Comparison of ENCODE assay signal across 11 cellular contexts in the genomic region with DNA sequence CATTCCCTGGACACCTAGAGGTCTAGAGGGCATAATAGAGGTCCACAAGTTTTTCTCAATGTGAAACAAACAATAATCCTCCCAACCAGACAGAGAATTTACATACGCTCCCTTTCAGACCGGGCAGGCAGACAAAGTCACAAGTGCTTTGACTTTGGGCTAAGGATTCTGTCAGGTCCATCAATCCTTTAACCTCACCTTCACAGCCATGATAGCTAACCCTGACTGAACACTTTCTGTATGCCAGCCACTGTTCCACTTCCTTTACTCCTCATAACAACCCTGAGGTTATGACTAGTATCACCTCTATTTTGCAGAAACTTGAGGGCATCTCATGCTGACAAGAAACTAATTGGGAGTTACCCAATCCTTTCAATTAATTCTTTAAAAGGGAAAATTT.
DNase-seq lines count a peak whose midpoint lies in the region; ATAC-seq and TF ChIP-seq lines count a peak whose summit lies in the region.
"Had no signal": no experiment of that assay in that cellular context is flagged by ENCODE, and none has a peak within 500 bp of the region (broad histone marks: within the 10 kb centered on the region; RNA-seq: fewer than 3 reads in every experiment).

No MANE protein-coding gene starts in this region.

- H3K27ac ChIP-seq in H9 (ENCODE audit: insufficient read length, low read depth, low read length) (no peak overlapping the region), mucosa of rectum (ENCODE audit: low read depth in 2 of 2, low read length in 2 of 2) (peak overlapping the region in 1 of 2 donors; percentile 8), PC-9 (no peak overlapping the region)

- H3K4me1 Mint-ChIP-seq in H9, result peaks cover 27% of the 10 kb centered on the region in 2 experiments
- no peaks in the 10 kb centered on the region for H3K4me1 Mint-ChIP-seq in mesothelial cell of epicardium
- no peaks in the 10 kb centered on the region for H3K4me1 Mint-ChIP-seq in progenitor cell of endocrine pancreas (ENCODE audit: low read depth)

- H2AFZ ChIP-seq in H9 (ENCODE audit: low read length), result no peak overlapping the region
- no peak overlapping the region for H2AFZ ChIP-seq in PC-9

- H3K23ac ChIP-seq in H9 (ENCODE audit: insufficient read length, low read depth, low read length), result no peak overlapping the region

- H3K36me3 Mint-ChIP-seq in H9 (ENCODE audit: insufficient read depth in 1 of 3, low read depth in 3 of 3), result no peaks in the 10 kb centered on the region
- no peaks in the 10 kb centered on the region for H3K36me3 Mint-ChIP-seq in mesothelial cell of epicardium
- no peaks in the 10 kb centered on the region for H3K36me3 Mint-ChIP-seq in progenitor cell of endocrine pancreas (ENCODE audit: insufficient read depth)
- H3K36me3 Mint-ChIP-seq: brain had no signal

- H3K4me1 ChIP-seq in H9 (ENCODE audit: insufficient read depth, low read length) (no peaks in the 10 kb centered on the region; the same call in 1 of the 2 replicates), mucosa of rectum (ENCODE audit: control insufficient read depth in 2 of 2, insufficient read depth in 2 of 2, low read length in 2 of 2) (no peaks in the 10 kb centered on the region), PC-9 (replicated peaks; ENCODE audit: insufficient read depth) (no peaks in the 10 kb centered on the region)

- no TSS peak for BruUV-seq in PC-9 (replicated peaks; lab: Mats Ljungman, UMichigan)

- H3K9me3 ChIP-seq in H9 (ENCODE audit: control insufficient read depth, low read depth, low read length), result peaks cover 26% of the 10 kb centered on the region
- H3K9me3 ChIP-seq in mucosa of rectum (ENCODE audit: control insufficient read depth in 2 of 2, low read length in 2 of 2), result no peaks in the 10 kb centered on the region
- H3K9me3 ChIP-seq in PC-9 (ENCODE audit: insufficient read depth, low read depth), result no peaks in the 10 kb centered on the region; the same call in 1 of the 2 replicates

- CTCF ChIA-PET in PC-9 (lab: Charles Lee), result no interaction called here

- H3K27ac Mint-ChIP-seq in H9, result no peak overlapping the region
- H3K27ac Mint-ChIP-seq in mesothelial cell of epicardium, result no peak overlapping the region
- no peak overlapping the region for H3K27ac Mint-ChIP-seq in progenitor cell of endocrine pancreas
- H3K27ac Mint-ChIP-seq: brain had no signal

- no peaks in the 10 kb centered on the region for H3K79me2 ChIP-seq in H9 (ENCODE audit: insufficient read depth, low read length)
- H3K79me2 ChIP-seq in PC-9 (ENCODE audit: low read depth), result no peaks in the 10 kb centered on the region

- H3K27me3 Mint-ChIP-seq in H9 (ENCODE audit: low read depth) (peaks cover 4% of the 10 kb centered on the region), mesothelial cell of epicardium (ENCODE audit: low read depth) (no peaks in the 10 kb centered on the region), progenitor cell of endocrine pancreas (no peaks in the 10 kb centered on the region)
- H3K27me3 Mint-ChIP-seq: brain had no signal

- no peak overlapping the region for H3K4me2 ChIP-seq in H9 (ENCODE audit: insufficient read depth, insufficient read length, low read length)
- no peak overlapping the region for H3K4me2 ChIP-seq in PC-9

- no peak overlapping the region for H2BK5ac ChIP-seq in H9 (ENCODE audit: insufficient read length, low read length)

- peak overlapping the region; percentile 39 to 56 for H3K4me3 ChIP-seq in mucosa of rectum (ENCODE audit: low read length in 2 of 2)
- no peak overlapping the region for H3K4me3 ChIP-seq in PC-9

- H3K56ac ChIP-seq in H9 (ENCODE audit: insufficient read length, low read depth, low read length), result no peak overlapping the region

- no peaks in the 10 kb centered on the region for H3K9me2 ChIP-seq in PC-9 (ENCODE audit: insufficient read depth)

- H2BK20ac ChIP-seq in H9 (ENCODE audit: low read depth, low read length, poor library complexity, severe bottlenecking), result no peak overlapping the region

- ATAC-seq in GM18867 (IDR thresholded peaks at IDR 0.05; ENCODE audit: unreplicated experiment), result peak; percentile 35
- ATAC-seq: left lobe of liver had no signal

- H3K14ac ChIP-seq in H9 (ENCODE audit: insufficient read depth, low read length), result no peak overlapping the region

- intact Hi-C loops in PC-9 (cut with micrococcal nuclease; ENCODE audit: unreplicated experiment), result no loop called here

- no peak overlapping the region for H2BK12ac ChIP-seq in H9 (ENCODE audit: insufficient read length, low read depth, low read length)

- H3K27me3 ChIP-seq in H9 (ENCODE audit: insufficient read depth, low read length), result no peaks in the 10 kb centered on the region
- no peaks in the 10 kb centered on the region for H3K27me3 ChIP-seq in mucosa of rectum (ENCODE audit: control insufficient read depth in 2 of 2, insufficient read depth in 2 of 2, low read length in 2 of 2)
- H3K27me3 ChIP-seq in PC-9 (ENCODE audit: insufficient read depth, low read depth), result no peaks in the 10 kb centered on the region

- no peak overlapping the region for H2BK120ac ChIP-seq in H9 (ENCODE audit: low read depth, low read length, poor library complexity, severe bottlenecking)

- no peak for DNase-seq in H9
- DNase-seq in KG1 (lab: John Stamatoyannopoulos, UW), result peak; percentile 1
- DNase-seq in PC-9, result no peak
- no peak for DNase-seq in SKM-1 (lab: John Stamatoyannopoulos, UW; ENCODE audit: unreplicated experiment)
- DNase-seq in mesothelial cell of epicardium (ENCODE audit: low spot score in 2 of 2, unreplicated experiment in 2 of 2), result no peak
- no peak for DNase-seq in progenitor cell of endocrine pancreas (ENCODE audit: low spot score, unreplicated experiment)
- DNase-seq: SHP77 had no signal

- no peaks in the 10 kb centered on the region for H3F3A ChIP-seq in PC-9 (ENCODE audit: insufficient read depth, low read depth)

- peaks cover 44 to 47% of the 10 kb centered on the region in 2 experiments for H3K9me3 Mint-ChIP-seq in H9
- H3K9me3 Mint-ChIP-seq in mesothelial cell of epicardium, result peaks cover 10% of the 10 kb centered on the region
- peaks cover 8% of the 10 kb centered on the region for H3K9me3 Mint-ChIP-seq in progenitor cell of endocrine pancreas (ENCODE audit: low read depth)

- no peak overlapping the region for H4K91ac ChIP-seq in H9 (ENCODE audit: insufficient read length, low read depth, low read length)

- H3K36me3 ChIP-seq in mucosa of rectum (ENCODE audit: control insufficient read depth in 2 of 2, insufficient read depth in 2 of 2, low read length in 2 of 2), result no peaks in the 10 kb centered on the region
- no peaks in the 10 kb centered on the region for H3K36me3 ChIP-seq in PC-9 (ENCODE audit: low read depth)

- H4K5ac ChIP-seq in H9 (ENCODE audit: insufficient read length, low read depth, low read length), result no peak overlapping the region

- TF ChIP-seq CTCF in H9 (conservative IDR thresholded peaks at IDR 0.05) (no peak), PC-9 (conservative IDR thresholded peaks at IDR 0.05) (no peak), mesothelial cell of epicardium (IDR thresholded peaks at IDR 0.05; ENCODE audit: unreplicated experiment) (no peak), progenitor cell of endocrine pancreas (IDR thresholded peaks at IDR 0.05; ENCODE audit: unreplicated experiment) (no peak)

- no peaks in the 10 kb centered on the region for H3K79me1 ChIP-seq in H9 (ENCODE audit: insufficient read depth, low read depth, low read length, poor library complexity, severe bottlenecking)

- no peak overlapping the region for H2BK15ac ChIP-seq in H9 (ENCODE audit: low read depth, low read length)

- WGBS in H9 (ENCODE audit: extremely low coverage, insufficient read length, low lambda C conversion rate), result no CpG with 5 or more reads among the region's 2 CpGs

- H2AK5ac ChIP-seq in H9 (ENCODE audit: insufficient read length, low read length), result no peak overlapping the region

- H3T11ph ChIP-seq in H9 (ENCODE audit: low read length), result peak overlapping the region; percentile 9

- no peak overlapping the region for H3K18ac ChIP-seq in H9 (ENCODE audit: insufficient read length, low read depth, low read length)

- H4K8ac ChIP-seq in H9 (replicated peaks; ENCODE audit: insufficient read length, low read depth, low read length), result no peak overlapping the region

- no peak overlapping the region for H3K4me3 Mint-ChIP-seq in H9
- H3K4me3 Mint-ChIP-seq in mesothelial cell of epicardium, result no peak overlapping the region
- no peak overlapping the region for H3K4me3 Mint-ChIP-seq in progenitor cell of endocrine pancreas (ENCODE audit: low read depth)
- H3K4me3 Mint-ChIP-seq: brain had no signal

- H4K20me1 ChIP-seq in H9 (ENCODE audit: control insufficient read depth, insufficient read depth, insufficient read length), result no peaks in the 10 kb centered on the region
- no peaks in the 10 kb centered on the region for H4K20me1 ChIP-seq in PC-9 (ENCODE audit: insufficient read depth)

- H3K4ac ChIP-seq in H9 (ENCODE audit: low read depth, low read length), result no peak overlapping the region

- H3K9ac ChIP-seq in H9 (ENCODE audit: extremely low read depth, insufficient read length, low read length), result no peak overlapping the region
- no peak overlapping the region for H3K9ac ChIP-seq in mucosa of rectum (ENCODE audit: low read depth in 1 of 2, low read length in 2 of 2)

- POLR2A ChIA-PET in PC-9 (lab: Charles Lee; ENCODE audit: unreplicated experiment), result no interaction called here

- H3K23me2 ChIP-seq in H9 (ENCODE audit: insufficient read length, low read depth, low read length, poor library complexity, severe bottlenecking), result no peaks in the 10 kb centered on the region
